In genomic region chr10:75717126-75717916, GRCh38 we compare ENCODE assay signal across 2 cellular contexts.
TF ChIP-seq lines count a peak whose summit lies in the region.

No MANE protein-coding gene starts in this region.

TF ChIP-seq in SK-N-SH, 30 proteins besides CTCF, POLR2A, EP300 and RAD21:
- TF ChIP-seq USF1 (IDR thresholded peaks at IDR 0.05; ENCODE audit: borderline replicate concordance, low read depth) (no peak), TCF12 (IDR thresholded peaks at IDR 0.05) (no peak), REST (IDR thresholded peaks at IDR 0.05; ENCODE audit: low read depth, low read length) (no peak), NRF1 (IDR thresholded peaks at IDR 0.05; ENCODE audit: low read depth, low read length) (no peak), JUND (IDR thresholded peaks at IDR 0.05) (no peak), YY1 (IDR thresholded peaks at IDR 0.05; ENCODE audit: low read depth) (no peak), FOXM1 (IDR thresholded peaks at IDR 0.05; ENCODE audit: low read depth) (no peak), PBX3 (IDR thresholded peaks at IDR 0.05) (no peak), EZH2phosphoT487 (IDR thresholded peaks at IDR 0.05; ENCODE audit: borderline replicate concordance, low read depth) (no peak), FOSL2 (IDR thresholded peaks at IDR 0.05; ENCODE audit: borderline replicate concordance, low read depth) (no peak), MEF2A (IDR thresholded peaks at IDR 0.05; ENCODE audit: borderline replicate concordance, low read depth) (no peak), CHD2 (IDR thresholded peaks at IDR 0.05; ENCODE audit: low read length, partially characterized antibody) (no peak), MAX (IDR thresholded peaks at IDR 0.05; ENCODE audit: low read depth) (no peak), FOXJ3 (CRISPR knock-in tag; IDR thresholded peaks at IDR 0.05) (no peak), TAF1 (IDR thresholded peaks at IDR 0.05; ENCODE audit: borderline replicate concordance, low read depth, low read length) (no peak), MXI1 (IDR thresholded peaks at IDR 0.05; ENCODE audit: low read depth, low read length) (no peak), POLR2AphosphoS5 (IDR thresholded peaks at IDR 0.05; ENCODE audit: low read depth, low read length) (no peak), GABPA (IDR thresholded peaks at IDR 0.05; ENCODE audit: low read depth) (no peak), GATA2 (CRISPR knock-in tag; IDR thresholded peaks at IDR 0.05) (no peak)

TF ChIP-seq in SK-N-SH treated with all-trans-retinoic acid at 6 μM for 48 hours, 23 proteins besides CTCF, POLR2A, EP300 and RAD21:
- TF ChIP-seq CSRNP3 (CRISPR knock-in tag; IDR thresholded peaks at IDR 0.05) (no peak), SNAI2 (CRISPR knock-in tag; IDR thresholded peaks at IDR 0.05) (no peak), ZNF8 (CRISPR knock-in tag; IDR thresholded peaks at IDR 0.05) (no peak), ESRRG (CRISPR knock-in tag; IDR thresholded peaks at IDR 0.05) (no peak), TOX (CRISPR knock-in tag; IDR thresholded peaks at IDR 0.05; ENCODE audit: borderline replicate concordance) (no peak), ZNF565 (CRISPR knock-in tag; conservative IDR thresholded peaks at IDR 0.05; ENCODE audit: low read depth) (no peak), ZFP30 (CRISPR knock-in tag; IDR thresholded peaks at IDR 0.05) (no peak), ZNF70 (CRISPR knock-in tag; IDR thresholded peaks at IDR 0.05) (no peak), PPARA (CRISPR knock-in tag; IDR thresholded peaks at IDR 0.05; ENCODE audit: borderline replicate concordance) (no peak), POU6F1 (CRISPR knock-in tag; IDR thresholded peaks at IDR 0.05; ENCODE audit: borderline replicate concordance, low read depth) (no peak), CSDC2 (CRISPR knock-in tag; IDR thresholded peaks at IDR 0.05) (no peak), BACH2 (CRISPR knock-in tag; IDR thresholded peaks at IDR 0.05; ENCODE audit: borderline replicate concordance) (no peak), ARNTL (CRISPR knock-in tag; IDR thresholded peaks at IDR 0.05; ENCODE audit: borderline replicate concordance, low read depth) (no peak), ISL1 (CRISPR knock-in tag; IDR thresholded peaks at IDR 0.05) (no peak)
